19 cellular contexts compared by ENCODE assay signal in genomic region chr1:56304975-56305374, GRCh38.
"Had no signal": no experiment of that assay in that cellular context is flagged by ENCODE, and none has a peak within 500 bp of the region (broad histone marks: within the 10 kb centered on the region; RNA-seq: fewer than 3 reads in every experiment).

No MANE protein-coding gene starts in this region.

- H3K27ac Mint-ChIP-seq: activated CD4-positive, alpha-beta memory T cell treated with anti-CD3 and anti-CD28 coated beads, Interleukin-2, amount 10 ng/mL, durations not matched to agents 7 days and 5 days; activated CD8-positive, alpha-beta memory T cell treated with anti-CD3 and anti-CD28 coated beads, Interleukin-2, amount 10 ng/mL, durations not matched to agents 7 days and 5 days; activated naive CD8-positive, alpha-beta T cell treated with anti-CD3 and anti-CD28 coated beads, Interleukin-2, amount 10 ng/mL, durations not matched to agents 7 days and 5 days; stimulated activated effector memory CD8-positive, alpha-beta T cell treated with anti-CD3 and anti-CD28 coated beads, Interleukin-12 subunit alpha, Interleukin-12 subunit beta, amount 100 ng/mL, for 72 hours had no signal

- H3K27me3 Mint-ChIP-seq: activated CD4-positive, alpha-beta memory T cell treated with anti-CD3 and anti-CD28 coated beads, Interleukin-2, amount 10 ng/mL, durations not matched to agents 7 days and 5 days; activated CD8-positive, alpha-beta memory T cell treated with anti-CD3 and anti-CD28 coated beads, Interleukin-2, amount 10 ng/mL, durations not matched to agents 7 days and 5 days; activated naive CD8-positive, alpha-beta T cell treated with anti-CD3 and anti-CD28 coated beads, Interleukin-2, amount 10 ng/mL, durations not matched to agents 7 days and 5 days; brain had no signal

- H3K4me3 ChIP-seq: psoas muscle, right lobe of liver, stomach, upper lobe of left lung had no signal

- H3K4me1 Mint-ChIP-seq: activated CD4-positive, alpha-beta memory T cell treated with anti-CD3 and anti-CD28 coated beads, Interleukin-2, amount 10 ng/mL, durations not matched to agents 7 days and 5 days; activated CD8-positive, alpha-beta memory T cell treated with anti-CD3 and anti-CD28 coated beads, Interleukin-2, amount 10 ng/mL, durations not matched to agents 7 days and 5 days; activated naive CD8-positive, alpha-beta T cell treated with anti-CD3 and anti-CD28 coated beads, Interleukin-2, amount 10 ng/mL, durations not matched to agents 7 days and 5 days; brain; neural crest cell; stimulated activated effector memory CD8-positive, alpha-beta T cell treated with anti-CD3 and anti-CD28 coated beads, Interleukin-12 subunit alpha, Interleukin-12 subunit beta, amount 100 ng/mL, for 72 hours had no signal

- H3K9me3 ChIP-seq: psoas muscle, right lobe of liver, stomach, upper lobe of left lung had no signal

- H3K4me3 Mint-ChIP-seq: activated CD4-positive, alpha-beta memory T cell treated with anti-CD3 and anti-CD28 coated beads, Interleukin-2, amount 10 ng/mL, durations not matched to agents 7 days and 5 days; activated CD8-positive, alpha-beta memory T cell treated with anti-CD3 and anti-CD28 coated beads, Interleukin-2, amount 10 ng/mL, durations not matched to agents 7 days and 5 days; activated naive CD8-positive, alpha-beta T cell treated with anti-CD3 and anti-CD28 coated beads, Interleukin-2, amount 10 ng/mL, durations not matched to agents 7 days and 5 days; brain; neural crest cell; stimulated activated effector memory CD8-positive, alpha-beta T cell treated with anti-CD3 and anti-CD28 coated beads, Interleukin-12 subunit alpha, Interleukin-12 subunit beta, amount 100 ng/mL, for 72 hours had no signal

- H3K36me3 ChIP-seq: right lobe of liver, stomach, upper lobe of left lung had no signal

- H3K27ac ChIP-seq: psoas muscle, right lobe of liver, stomach, upper lobe of left lung had no signal

- H3K36me3 Mint-ChIP-seq: activated CD8-positive, alpha-beta memory T cell treated with anti-CD3 and anti-CD28 coated beads, Interleukin-2, amount 10 ng/mL, durations not matched to agents 7 days and 5 days; activated naive CD8-positive, alpha-beta T cell treated with anti-CD3 and anti-CD28 coated beads, Interleukin-2, amount 10 ng/mL, durations not matched to agents 7 days and 5 days; brain; stimulated activated effector memory CD8-positive, alpha-beta T cell treated with anti-CD3 and anti-CD28 coated beads, Interleukin-12 subunit alpha, Interleukin-12 subunit beta, amount 100 ng/mL, for 72 hours had no signal

- H3K27me3 ChIP-seq: right lobe of liver, stomach, upper lobe of left lung had no signal

- H3K9me3 Mint-ChIP-seq: activated CD4-positive, alpha-beta memory T cell treated with anti-CD3 and anti-CD28 coated beads, Interleukin-2, amount 10 ng/mL, durations not matched to agents 7 days and 5 days had no signal

- H3K4me1 ChIP-seq: psoas muscle, right lobe of liver, stomach had no signal

- DNase-seq: activated CD4-positive, alpha-beta memory T cell treated with anti-CD3 and anti-CD28 coated beads, Interleukin-2, amount 10 ng/mL, durations not matched to agents 7 days and 5 days; activated CD4-positive, alpha-beta T cell treated with anti-CD3 and anti-CD28 coated beads for 48 hours; activated CD4-positive, CD25-positive, alpha-beta regulatory T cell; activated CD8-positive, alpha-beta memory T cell treated with anti-CD3 and anti-CD28 coated beads, Interleukin-2, amount 10 ng/mL, durations not matched to agents 7 days and 5 days; activated naive CD4-positive, alpha-beta T cell; activated naive CD8-positive, alpha-beta T cell treated with anti-CD3 and anti-CD28 coated beads, Interleukin-2, amount 10 ng/mL, durations not matched to agents 7 days and 5 days; anterior cingulate cortex; effector CD4-positive, alpha-beta T cell; hippocampal formation; left colon; psoas muscle; right lobe of liver; small intestine; stimulated activated CD4-positive, alpha-beta T cell treated with anti-CD3 and anti-CD28 coated beads, Interleukin-4, amount 100 ng/mL, for 24 hours; stomach; upper lobe of left lung had no signal

- ATAC-seq: activated CD8-positive, alpha-beta memory T cell treated with anti-CD3 and anti-CD28 coated beads, Interleukin-2, amount 10 ng/mL, durations not matched to agents 7 days and 5 days; left colon; stimulated activated effector memory CD8-positive, alpha-beta T cell treated with anti-CD3 and anti-CD28 coated beads, Interleukin-12 subunit alpha, Interleukin-12 subunit beta, amount 100 ng/mL, for 72 hours had no signal
